8 cellular contexts compared by ENCODE assay signal in the genomic region with DNA sequence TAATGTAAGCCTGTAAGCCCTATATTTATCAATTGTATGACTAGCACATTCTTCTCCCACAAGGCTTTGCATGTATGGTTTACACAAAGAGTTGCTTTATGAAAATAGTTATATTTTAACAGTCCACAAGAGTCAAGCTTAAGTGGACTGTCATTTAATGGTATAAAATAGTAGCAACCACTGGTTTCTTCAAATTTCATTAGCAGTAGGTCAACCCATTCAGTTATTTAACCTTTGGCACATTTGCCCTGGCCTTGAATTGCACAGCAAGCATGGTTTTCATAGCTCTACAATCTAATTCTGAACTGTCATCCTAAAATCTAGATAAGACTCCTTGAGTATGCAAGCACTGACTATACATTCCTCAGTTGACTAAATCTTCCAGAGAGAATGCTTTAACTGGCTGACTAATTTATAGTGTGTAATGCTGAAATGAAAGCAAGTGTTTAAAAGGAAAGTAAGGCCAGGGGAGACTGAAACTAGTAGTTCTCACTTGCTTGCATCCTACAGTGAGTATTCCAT. TPM values are rescaled to one million over a fixed set of nuclear protein-coding genes. Genes with fewer than 3 reads are reported as not detected.
A peak's percentile ranks its signal among the peaks of the same experiment; 100 is the strongest.
DNase-seq lines count a peak whose midpoint lies in the region; ATAC-seq and TF ChIP-seq lines count a peak whose summit lies in the region.

No MANE protein-coding gene starts in this region.

- H3K27ac Mint-ChIP-seq in activated T-cell treated with anti-CD3 and anti-CD28 coated beads, Interleukin-2, amount 50 U/mL, for 24 hours = peak overlapping the region; percentile 75
- peak overlapping the region; percentile 84 for H3K27ac Mint-ChIP-seq in activated T-helper 17 cell treated with anti-CD3 and anti-CD28 coated beads, Interleukin-2, amount 50 U/mL, for 72 hours
- no peak overlapping the region for H3K27ac Mint-ChIP-seq in nephron progenitor cell

- H3K4me3 Mint-ChIP-seq in activated T-cell treated with anti-CD3 and anti-CD28 coated beads, Interleukin-2, amount 50 U/mL, for 24 hours = peak overlapping the region; percentile 86
- peak overlapping the region; percentile 90 for H3K4me3 Mint-ChIP-seq in activated T-helper 17 cell treated with anti-CD3 and anti-CD28 coated beads, Interleukin-2, amount 50 U/mL, for 72 hours
- H3K4me3 Mint-ChIP-seq in nephron progenitor cell = peak overlapping the region; percentile 6

- H3K36me3 Mint-ChIP-seq in activated T-cell treated with anti-CD3 and anti-CD28 coated beads, Interleukin-2, amount 50 U/mL, for 24 hours (ENCODE audit: low read depth) = peaks cover 33% of the 10 kb centered on the region
- peaks cover 33% of the 10 kb centered on the region for H3K36me3 Mint-ChIP-seq in activated T-helper 17 cell treated with anti-CD3 and anti-CD28 coated beads, Interleukin-2, amount 50 U/mL, for 72 hours (ENCODE audit: low read depth)
- no peaks in the 10 kb centered on the region for H3K36me3 Mint-ChIP-seq in nephron progenitor cell (ENCODE audit: low read depth)

- ATAC-seq in HG02973 (IDR thresholded peaks at IDR 0.05; ENCODE audit: unreplicated experiment) = peak; percentile 65
- ATAC-seq in activated T-helper 17 cell treated with anti-CD3 and anti-CD28 coated beads, Interleukin-2, amount 50 U/mL, for 72 hours (replicated peaks) = peak; percentile 83

- no peak for TF ChIP-seq CTCF in nephron progenitor cell (IDR thresholded peaks at IDR 0.05)

- H3K9me3 Mint-ChIP-seq in activated T-cell treated with anti-CD3 and anti-CD28 coated beads, Interleukin-2, amount 50 U/mL, for 24 hours = no peaks in the 10 kb centered on the region
- H3K9me3 Mint-ChIP-seq in activated T-helper 17 cell treated with anti-CD3 and anti-CD28 coated beads, Interleukin-2, amount 50 U/mL, for 72 hours = no peaks in the 10 kb centered on the region
- no peaks in the 10 kb centered on the region for H3K9me3 Mint-ChIP-seq in nephron progenitor cell

- DNase-seq in activated T-cell treated with anti-CD3 and anti-CD28 coated beads, Interleukin-2, amount 50 U/mL, for 24 hours = no peak
- DNase-seq in activated T-cell treated with anti-CD3 and anti-CD28 coated beads, Interleukin-2, amount 50 U/mL, for 48 hours = no peak
- no peak for DNase-seq in nephron progenitor cell
- DNase-seq in SKM-1 (lab: John Stamatoyannopoulos, UW; ENCODE audit: unreplicated experiment) = no peak
- DNase-seq in NCI-H774 (lab: John Stamatoyannopoulos, UW) = no peak
- DNase-seq in NCI-H2107 (lab: John Stamatoyannopoulos, UW) = no peak

- no peaks in the 10 kb centered on the region for H3K27me3 Mint-ChIP-seq in activated T-cell treated with anti-CD3 and anti-CD28 coated beads, Interleukin-2, amount 50 U/mL, for 24 hours
- H3K27me3 Mint-ChIP-seq in activated T-helper 17 cell treated with anti-CD3 and anti-CD28 coated beads, Interleukin-2, amount 50 U/mL, for 72 hours = no peaks in the 10 kb centered on the region
- peaks cover 62% of the 10 kb centered on the region for H3K27me3 Mint-ChIP-seq in nephron progenitor cell (ENCODE audit: low read depth, poor library complexity)

- peaks cover 63% of the 10 kb centered on the region for H3K4me1 Mint-ChIP-seq in activated T-cell treated with anti-CD3 and anti-CD28 coated beads, Interleukin-2, amount 50 U/mL, for 24 hours (ENCODE audit: low read depth)
- peaks cover 32% of the 10 kb centered on the region for H3K4me1 Mint-ChIP-seq in activated T-helper 17 cell treated with anti-CD3 and anti-CD28 coated beads, Interleukin-2, amount 50 U/mL, for 72 hours
- peaks cover 15% of the 10 kb centered on the region for H3K4me1 Mint-ChIP-seq in nephron progenitor cell

RNA-seq across cellular contexts. Expression of a gene that starts 1.8 kb away (rescaled TPM):
- total RNA-seq in activated T-helper 17 cell treated with anti-CD3 and anti-CD28 coated beads, Interleukin-2, amount 50 U/mL, for 72 hours = 10 to 100 TPM; 34.6 to 97.7 TPM

Comparison
In these comparisons a context has a peak if more than half of its experiments do, and no peak if none do; other contexts are left out.
1. H3K4me3 Mint-ChIP-seq: peak in every context shown above with its lines; median percentile 90 in activated T-helper 17 cell treated with anti-CD3 and anti-CD28 coated beads, Interleukin-2, amount 50 U/mL, for 72 hours; 86 in activated T-cell treated with anti-CD3 and anti-CD28 coated beads, Interleukin-2, amount 50 U/mL, for 24 hours; 6 in nephron progenitor cell.